ENCODE assay signal across 13 cellular contexts in the genomic region with DNA sequence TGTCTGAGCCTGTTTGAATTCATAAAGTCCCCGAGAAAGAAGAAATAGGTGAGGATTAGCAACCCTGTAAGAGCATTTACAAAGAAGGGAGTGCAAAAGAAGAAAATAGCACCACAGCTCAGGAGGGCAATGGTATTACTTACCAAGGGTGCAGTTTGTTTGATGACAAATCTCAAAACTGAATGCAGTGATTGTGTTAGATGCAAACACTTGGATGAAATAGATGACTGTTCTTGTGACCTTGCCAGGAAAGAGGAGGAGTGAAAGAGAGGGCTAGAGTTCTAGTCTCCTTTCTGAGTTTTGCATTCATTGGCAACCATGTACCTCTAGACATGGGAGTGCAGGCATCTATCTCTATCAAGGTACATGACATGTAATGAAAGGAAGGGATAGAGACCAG.
DNase-seq lines count a peak whose midpoint lies in the region; ATAC-seq and TF ChIP-seq lines count a peak whose summit lies in the region.
"Had no signal": no experiment of that assay in that cellular context is flagged by ENCODE, and none has a peak within 500 bp of the region (broad histone marks: within the 10 kb centered on the region; RNA-seq: fewer than 3 reads in every experiment).

No MANE protein-coding gene starts in this region.

- intact Hi-C loops in CD4-positive, alpha-beta T cell (cut with DNase I, micrococcal nuclease), result loop anchor here in 1 of 2 experiments (2.0 to 5.0 kb wide), 4 partner anchors 16 to 143 kb away; no protein-coding TSS in a partner anchor

- H3K4me3 Mint-ChIP-seq in CD4-positive, alpha-beta T cell, result peak overlapping the region; percentile 88
- H3K4me3 Mint-ChIP-seq in T-helper 1 cell treated with Interleukin-12 subunit alpha and Interleukin-12 subunit beta and Interleukin-4 antibody, amounts not matched to agents 30 μg/mL and 1 μg/mL, for 36 hours, result peak overlapping the region; percentile 84

- peaks cover 8% of the 10 kb centered on the region for H3K4me1 ChIP-seq in mononuclear cell (ENCODE audit: insufficient read depth, low read length)
- H3K4me1 ChIP-seq: right atrium auricular region had no signal

- H3K4me3 ChIP-seq in mononuclear cell (ENCODE audit: low read length), result peak overlapping the region; percentile 21
- H3K4me3 ChIP-seq: right atrium auricular region, SK-N-MC had no signal

- POLR2A ChIA-PET in CD4-positive, alpha-beta T cell (lab: Charles Lee), result interaction anchor here (1.0 to 2.9 kb wide), 6 partner anchors 15 to 70 kb away, joined by 3 to 57 read pairs (median 14); no protein-coding TSS in a partner anchor

- H3K9me3 ChIP-seq in CD4-positive, alpha-beta T cell (ENCODE audit: control insufficient read depth, low read length), result no peaks in the 10 kb centered on the region
- H3K9me3 ChIP-seq in mononuclear cell (ENCODE audit: low read depth, low read length), result no peaks in the 10 kb centered on the region

- peak overlapping the region; percentile 88 for H3K27ac Mint-ChIP-seq in CD4-positive, alpha-beta T cell
- peak overlapping the region; percentile 90 for H3K27ac Mint-ChIP-seq in T-helper 1 cell treated with Interleukin-12 subunit alpha and Interleukin-12 subunit beta and Interleukin-4 antibody, amounts not matched to agents 30 μg/mL and 1 μg/mL, for 36 hours

- DNase-seq in CD4-positive, alpha-beta T cell, result no peak
- DNase-seq in left lobe of liver (ENCODE audit: low spot score) (no peak), NCI-H345 (lab: John Stamatoyannopoulos, UW) (no peak)
- DNase-seq: activated CD4-positive, CD25-positive, alpha-beta regulatory T cell; C1 segment of cervical spinal cord; MM.1S; stimulated activated CD4-positive, alpha-beta T cell treated with anti-CD3 and anti-CD28 coated beads, Interleukin-4, amount 100 ng/mL, for 1 hour had no signal

- H3K27me3 ChIP-seq in CD4-positive, alpha-beta T cell (ENCODE audit: control insufficient read depth, insufficient read depth, low read length), result no peaks in the 10 kb centered on the region
- H3K27me3 ChIP-seq in mononuclear cell (ENCODE audit: insufficient read depth, low read length), result no peaks in the 10 kb centered on the region
- H3K27me3 ChIP-seq: right atrium auricular region had no signal

- no peaks in the 10 kb centered on the region for H3K27me3 Mint-ChIP-seq in CD4-positive, alpha-beta T cell
- no peaks in the 10 kb centered on the region for H3K27me3 Mint-ChIP-seq in T-helper 1 cell treated with Interleukin-12 subunit alpha and Interleukin-12 subunit beta and Interleukin-4 antibody, amounts not matched to agents 30 μg/mL and 1 μg/mL, for 36 hours (ENCODE audit: low read depth)

- peaks cover 63% of the 10 kb centered on the region for H3K4me1 Mint-ChIP-seq in CD4-positive, alpha-beta T cell (ENCODE audit: low read depth)
- peaks cover 59% of the 10 kb centered on the region for H3K4me1 Mint-ChIP-seq in T-helper 1 cell treated with Interleukin-12 subunit alpha and Interleukin-12 subunit beta and Interleukin-4 antibody, amounts not matched to agents 30 μg/mL and 1 μg/mL, for 36 hours (ENCODE audit: low read depth)

- CTCF ChIA-PET in CD4-positive, alpha-beta T cell (lab: Charles Lee), result no interaction called here

- peaks cover 34% of the 10 kb centered on the region for H3K36me3 Mint-ChIP-seq in CD4-positive, alpha-beta T cell (ENCODE audit: low read depth)
- peaks cover 24% of the 10 kb centered on the region for H3K36me3 Mint-ChIP-seq in T-helper 1 cell treated with Interleukin-12 subunit alpha and Interleukin-12 subunit beta and Interleukin-4 antibody, amounts not matched to agents 30 μg/mL and 1 μg/mL, for 36 hours (ENCODE audit: low read depth)

- ATAC-seq in CD4-positive, alpha-beta T cell (ENCODE audit: poor library complexity), result peak; percentile 58
- peak; percentile 67 for ATAC-seq in GM21360 (IDR thresholded peaks at IDR 0.05; ENCODE audit: unreplicated experiment)
- ATAC-seq in GM18868 (IDR thresholded peaks at IDR 0.05; ENCODE audit: unreplicated experiment), result no peak
- no peak for ATAC-seq in left lobe of liver

- H3K27ac ChIP-seq in CD4-positive, alpha-beta T cell (ENCODE audit: low read depth, low read length), result peak overlapping the region; percentile 61
- H3K27ac ChIP-seq: right atrium auricular region, SK-N-MC had no signal

- no peak for TF ChIP-seq CTCF in CD4-positive, alpha-beta T cell (IDR thresholded peaks at IDR 0.05)

- H3K9me3 Mint-ChIP-seq in CD4-positive, alpha-beta T cell, result no peaks in the 10 kb centered on the region
- peaks cover 20% of the 10 kb centered on the region for H3K9me3 Mint-ChIP-seq in T-helper 1 cell treated with Interleukin-12 subunit alpha and Interleukin-12 subunit beta and Interleukin-4 antibody, amounts not matched to agents 30 μg/mL and 1 μg/mL, for 36 hours

Comparison
In these comparisons a context has a peak if more than half of its experiments do, and no peak if none do; other contexts are left out.
1. ATAC-seq: peak in CD4-positive, alpha-beta T cell (single experiment) and GM21360 (single experiment); none in GM18868 (single experiment) and left lobe of liver (single experiment).